11 cellular contexts compared by ENCODE assay signal in the genomic region with DNA sequence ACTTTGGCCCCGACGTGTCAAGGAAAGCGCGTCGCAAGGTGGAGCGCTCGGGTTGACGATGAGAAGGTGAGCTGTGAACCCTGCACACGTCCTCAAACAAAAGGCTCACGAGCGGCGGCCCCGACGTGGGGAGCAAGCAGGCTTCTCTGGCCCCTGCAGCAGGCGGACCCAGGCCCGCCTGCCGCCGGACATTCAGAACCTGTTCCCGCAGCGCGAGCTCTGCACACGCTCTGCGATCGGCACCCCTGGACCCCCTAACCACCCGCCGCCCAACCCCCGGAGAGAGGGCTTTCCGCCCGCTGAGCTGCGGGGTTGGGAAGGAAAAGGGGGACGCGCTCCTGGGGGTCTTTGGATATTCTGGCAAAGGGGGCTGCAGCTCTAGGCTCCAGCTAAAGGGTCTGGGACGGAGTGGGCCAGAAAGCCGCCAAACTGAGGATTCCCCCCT. TPM values are rescaled to one million over a fixed set of nuclear protein-coding genes. Genes with fewer than 3 reads are reported as not detected.
A peak's percentile ranks its signal among the peaks of the same experiment; 100 is the strongest.
DNase-seq lines count a peak whose midpoint lies in the region; ATAC-seq, FAIRE-seq and TF ChIP-seq lines count a peak whose summit lies in the region.
"Had no signal": no experiment of that assay in that cellular context is flagged by ENCODE, and none has a peak within 500 bp of the region (broad histone marks: within the 10 kb centered on the region; RNA-seq: fewer than 3 reads in every experiment).

No MANE protein-coding gene starts in this region.

- peak overlapping the region; percentile 60; the same call in 1 of the 2 replicates for H3K18ac ChIP-seq in H1 (ENCODE audit: extremely low read depth, low read length)
- H3K18ac ChIP-seq in mesendoderm (ENCODE audit: low read length), result peak overlapping the region; percentile 85

- no peaks in the 10 kb centered on the region for H3K4me1 Mint-ChIP-seq in activated CD4-positive, alpha-beta T cell treated with anti-CD3 and anti-CD28 coated beads, Interleukin-2, amount 10 ng/mL, durations not matched to agents 7 days and 5 days
- H3K4me1 Mint-ChIP-seq: memory B cell had no signal

- H3K4me3 ChIP-seq in H1 (ENCODE audit: extremely low read depth in 1 of 4, insufficient read depth in 2 of 4, low read depth in 3 of 4, low read length in 4 of 4) (peak overlapping the region; percentile 38 to 78 (median 61)), mesendoderm (ENCODE audit: low read length) (peak overlapping the region; percentile 93), urinary bladder (ENCODE audit: low read depth, low read length) (peak overlapping the region; percentile 62)

- H2BK20ac ChIP-seq in H1 (ENCODE audit: low read length), result no peak overlapping the region

- no peak overlapping the region for H3K14ac ChIP-seq in H1 (ENCODE audit: insufficient read length)

- DNase-seq in Right ventricle myocardium superior (no peak), Right ventricle myocardium inferior (ENCODE audit: missing footprints) (no peak), H1 (ENCODE audit: low read depth in 1 of 2, low spot score in 2 of 2) (peak in 1 of 2 experiments; percentile 48), mesendoderm (peak; percentile 85), NCI-H446 (lab: John Stamatoyannopoulos, UW) (no peak)
- no peak for DNase-seq in activated CD4-positive, alpha-beta T cell treated with anti-CD3 and anti-CD28 coated beads, Interleukin-2, amount 10 ng/mL, durations not matched to agents 7 days and 5 days
- DNase-seq in central memory CD4-positive, alpha-beta T cell, result no peak
- DNase-seq: BE2C had no signal

- no peak overlapping the region for H3K56ac ChIP-seq in H1 (replicated peaks; ENCODE audit: insufficient read length, low read depth, low read length)
- H3K56ac ChIP-seq in mesendoderm (ENCODE audit: low read length), result peak overlapping the region; percentile 96

- H2BK5ac ChIP-seq in H1 (ENCODE audit: low read depth, low read length), result no peak overlapping the region; the same call in 1 of the 2 replicates
- H2BK5ac ChIP-seq in mesendoderm (ENCODE audit: low read length), result peak overlapping the region; percentile 81

- H2AK5ac ChIP-seq in H1 (ENCODE audit: low read depth, low read length) (no peak overlapping the region), mesendoderm (ENCODE audit: low read length) (no peak overlapping the region)

- H3K9ac ChIP-seq in H1 (replicated peaks in 1 of 4; ENCODE audit: extremely low read depth in 1 of 4, low read depth in 3 of 4, low read length in 3 of 4) (peak overlapping the region in 3 of 4 experiments; percentile 51 to 68 (median 52); a peak in 5 of 7 replicates), mesendoderm (ENCODE audit: low read length) (peak overlapping the region; percentile 96)

- no peak for FAIRE-seq in H1 (lab: Jason Lieb, UNC)

- H3K4ac ChIP-seq in H1 (replicated peaks; ENCODE audit: insufficient read length, low read depth, low read length) (peak overlapping the region; percentile 53), mesendoderm (ENCODE audit: low read depth, low read length) (peak overlapping the region; percentile 66)

- POLR2A ChIA-PET in H1 (lab: Charles Lee; ENCODE audit: partially characterized antibody), result interaction anchor here (0.7 to 1.4 kb wide), 2 partner anchors 10 to 797 kb away, joined by 3 to 4 read pairs; no protein-coding TSS in a partner anchor
- POLR2A ChIA-PET in activated CD4-positive, alpha-beta T cell treated with anti-CD3 and anti-CD28 coated beads, Interleukin-2, amount 10 ng/mL, durations not matched to agents 7 days and 5 days (lab: Charles Lee), result no interaction called here

- peak; percentile 42 to 52; a peak in 3 of 4 replicates for TF ChIP-seq RAD21 in H1 (IDR thresholded peaks at IDR 0.05 in 1 of 2, conservative IDR thresholded peaks at IDR 0.05 in 1 of 2; ENCODE audit: low read depth in 2 of 2, low read length in 2 of 2)

- H3K9me3 Mint-ChIP-seq in activated CD4-positive, alpha-beta T cell treated with anti-CD3 and anti-CD28 coated beads, Interleukin-2, amount 10 ng/mL, durations not matched to agents 7 days and 5 days, result no peaks in the 10 kb centered on the region

- H3K4me2 ChIP-seq in H1 (ENCODE audit: insufficient read depth in 1 of 2, low read depth in 2 of 2, low read length in 2 of 2), result peak overlapping the region; percentile 85 to 93
- H3K4me2 ChIP-seq in mesendoderm (ENCODE audit: low read length), result peak overlapping the region; percentile 86

- H3K27me3 ChIP-seq in H1 (replicated peaks in 1 of 4; ENCODE audit: control insufficient read depth in 3 of 4, extremely low read depth in 1 of 4, insufficient read depth in 3 of 4, low read length in 3 of 4), result peaks cover 2 to 24% (median 20%) of the 10 kb centered on the region in 4 experiments
- H3K27me3 ChIP-seq in mesendoderm (ENCODE audit: insufficient read depth, low read length, poor library complexity), result no peaks in the 10 kb centered on the region

- H3K27me3 Mint-ChIP-seq in activated CD4-positive, alpha-beta T cell treated with anti-CD3 and anti-CD28 coated beads, Interleukin-2, amount 10 ng/mL, durations not matched to agents 7 days and 5 days, result peaks cover 47% of the 10 kb centered on the region

- no peak overlapping the region for H3K4me3 Mint-ChIP-seq in activated CD4-positive, alpha-beta T cell treated with anti-CD3 and anti-CD28 coated beads, Interleukin-2, amount 10 ng/mL, durations not matched to agents 7 days and 5 days
- H3K4me3 Mint-ChIP-seq: memory B cell had no signal

- H2BK120ac ChIP-seq in H1 (replicated peaks; ENCODE audit: low read depth, low read length) (peak overlapping the region; percentile 43), mesendoderm (ENCODE audit: low read depth, low read length) (peak overlapping the region; percentile 31)

- H3K27ac ChIP-seq in H1 (ENCODE audit: low read depth, low read length) (no peak overlapping the region), mesendoderm (ENCODE audit: low read depth, low read length) (peak overlapping the region; percentile 90), urinary bladder (ENCODE audit: low read depth) (no peak overlapping the region)

- no peaks in the 10 kb centered on the region for H4K20me1 ChIP-seq in H1 (replicated peaks in 1 of 2; ENCODE audit: control insufficient read depth in 1 of 2, insufficient read depth in 2 of 2, low read length in 2 of 2)

- H4K8ac ChIP-seq in H1 (ENCODE audit: extremely low read depth, insufficient read depth, low read length) (peak overlapping the region; percentile 93; the same call in 1 of the 2 replicates), mesendoderm (ENCODE audit: low read depth, low read length) (no peak overlapping the region)

- H3K79me1 ChIP-seq in H1 (ENCODE audit: low read depth, low read length) (no peaks in the 10 kb centered on the region), mesendoderm (ENCODE audit: low read length) (peaks cover 10% of the 10 kb centered on the region)

- TF ChIP-seq EP300 in H1 (IDR thresholded peaks at IDR 0.05; ENCODE audit: borderline replicate concordance in 1 of 2, low read depth in 2 of 2, low read length in 2 of 2), result no peak

- H3K79me2 ChIP-seq in H1 (ENCODE audit: control insufficient read depth in 1 of 2, insufficient read depth in 2 of 2, low read length in 2 of 2) (no peaks in the 10 kb centered on the region), mesendoderm (ENCODE audit: control insufficient read depth, insufficient read depth, low read length) (peaks cover 37% of the 10 kb centered on the region)

- ATAC-seq in Right ventricle myocardium superior (ENCODE audit: poor library complexity) (peak; percentile 19), Right ventricle myocardium inferior (no peak)
- ATAC-seq: Panc1 had no signal

- CTCF ChIA-PET in H1 (lab: Charles Lee; ENCODE audit: partially characterized antibody), result interaction anchor here (0.5 to 2.6 kb wide), 6 partner anchors 34 to 1354 kb away, joined by 3 to 12 read pairs (median 4); no protein-coding TSS in a partner anchor
- CTCF ChIA-PET in activated CD4-positive, alpha-beta T cell treated with anti-CD3 and anti-CD28 coated beads, Interleukin-2, amount 10 ng/mL, durations not matched to agents 7 days and 5 days (lab: Charles Lee), result no interaction called here

- H4K5ac ChIP-seq in H1 (ENCODE audit: insufficient read length, low read depth, low read length), result no peak overlapping the region
- H4K5ac ChIP-seq in mesendoderm (ENCODE audit: low read length), result no peak overlapping the region

- H2AFZ ChIP-seq in H1 (ENCODE audit: low read length), result 0 out of 2 replicates have a peak overlapping the region, but pooled peaks have one; percentile 67

- H3K36me3 ChIP-seq in H1 (ENCODE audit: control insufficient read depth in 2 of 4, insufficient read depth in 4 of 4, low read length in 3 of 4) (no peaks in the 10 kb centered on the region; a peak in 1 of 8 replicates), mesendoderm (ENCODE audit: control insufficient read depth, insufficient read depth, low read length) (peaks cover 7% of the 10 kb centered on the region), urinary bladder (ENCODE audit: insufficient read depth) (no peaks in the 10 kb centered on the region)
- H3K36me3 ChIP-seq: BE2C had no signal

- TF ChIP-seq CTCF in H1 (IDR thresholded peaks at IDR 0.05; ENCODE audit: control extremely low read depth in 1 of 3, insufficient read depth in 1 of 3, low read depth in 1 of 3, low read length in 3 of 3), result peak in 1 of 3 experiments; percentile 35; a peak in 1 of 4 replicates

- WGBS in H1 (ENCODE audit: extremely low coverage in 1 of 2, insufficient coverage in 1 of 2, insufficient read length in 1 of 2, insufficient replicate concordance in 2 of 2, low coverage in 1 of 2, low lambda C conversion rate in 2 of 2, missing lambda C conversion rate in 1 of 2), 2 experiments, result 1% methylated on average over 25 of the region's 34 CpGs; no CpG with 5 or more reads in 1 of the 2 experiments
- no CpG with 5 or more reads among the region's 34 CpGs for WGBS in mesendoderm (ENCODE audit: extremely low coverage, insufficient coverage, low lambda C conversion rate)
- 7% methylated on average over 34 of the region's 34 CpGs for WGBS in urinary bladder

- 0 out of 2 replicates have a peak overlapping the region, but pooled peaks have one; percentile 2 for H2BK12ac ChIP-seq in H1 (ENCODE audit: low read depth, low read length)

- intact Hi-C loops in Right ventricle myocardium superior (cut with DNase I), result no loop called here
- intact Hi-C loops in Right ventricle myocardium inferior (cut with DNase I), result loop anchor here (10.0 kb wide), 1 partner anchor 138 kb away; no protein-coding TSS in a partner anchor

- no peak overlapping the region for H3K27ac Mint-ChIP-seq in activated CD4-positive, alpha-beta T cell treated with anti-CD3 and anti-CD28 coated beads, Interleukin-2, amount 10 ng/mL, durations not matched to agents 7 days and 5 days
- H3K27ac Mint-ChIP-seq: memory B cell had no signal

- peaks cover 23% of the 10 kb centered on the region; the same call in 1 of the 2 replicates for H3K23me2 ChIP-seq in H1 (ENCODE audit: low read depth, low read length)

- H2BK15ac ChIP-seq in H1 (ENCODE audit: low read length) (no peak overlapping the region), mesendoderm (replicated peaks; ENCODE audit: low read depth) (no peak overlapping the region)

- TF ChIP-seq POLR2A in H1 (IDR thresholded peaks at IDR 0.05; ENCODE audit: control extremely low read depth in 1 of 2, low read depth in 2 of 2, low read length in 2 of 2), result no peak

- H3K4me1 ChIP-seq in H1 (replicated peaks in 1 of 4; ENCODE audit: control insufficient read depth in 3 of 4, insufficient read depth in 4 of 4, low read length in 3 of 4), result peaks cover 0 to 4% (median 2%) of the 10 kb centered on the region in 4 experiments; a peak in 3 of 7 replicates
- H3K4me1 ChIP-seq in mesendoderm (ENCODE audit: control insufficient read depth, low read depth, low read length), result peaks cover 2% of the 10 kb centered on the region
- no peaks in the 10 kb centered on the region for H3K4me1 ChIP-seq in urinary bladder (ENCODE audit: insufficient read depth)
- H3K4me1 ChIP-seq: BE2C had no signal

- H3K9me3 ChIP-seq in H1 (ENCODE audit: insufficient read depth in 2 of 2, low read depth in 1 of 2, low read length in 1 of 2), result no peaks in the 10 kb centered on the region
- H3K9me3 ChIP-seq: BE2C had no signal

- no peak overlapping the region for H4K91ac ChIP-seq in H1 (replicated peaks; ENCODE audit: insufficient read length, low read length)

- no peak overlapping the region for H3K23ac ChIP-seq in H1 (ENCODE audit: insufficient read length)
- H3K23ac ChIP-seq in mesendoderm (ENCODE audit: low read length), result peak overlapping the region; percentile 95

- no peaks in the 10 kb centered on the region for H3K36me3 Mint-ChIP-seq in activated CD4-positive, alpha-beta T cell treated with anti-CD3 and anti-CD28 coated beads, Interleukin-2, amount 10 ng/mL, durations not matched to agents 7 days and 5 days (ENCODE audit: low read depth)
- H3K36me3 Mint-ChIP-seq: memory B cell had no signal

RNA-seq across cellular contexts. Expression of a gene that starts 1.2 kb away (rescaled TPM):
- 23.5 TPM for total RNA-seq in Right ventricle myocardium superior
- 23.8 TPM for total RNA-seq in Right ventricle myocardium inferior
- total RNA-seq in H1 (2021; fragmentation: NEBNext Ultra II Directional; extraction: Animal tissue kit (Norgen Biotek cat#: 25700)), result 15.9 and 16.3 TPM in 2 replicates
- polyA plus RNA-seq in H1 (2011; rRNA removed), result 9.0 and 14.1 TPM in 2 replicates
- 7.9 TPM for polyA plus RNA-seq in H1 (2011; cell fraction: cytosol; rRNA removed)
- 19.1 TPM for polyA plus RNA-seq in H1 (2011; cell fraction: nucleus; rRNA removed)
- polyA plus RNA-seq in H1 (2012, experiment 1 of 2), result 21.5 to 27.3 TPM (median 24.7 TPM) in 4 replicates
- 1.0 TPM for polyA plus RNA-seq in H1 (2012, experiment 2 of 2)
- 13.4 TPM for polyA plus RNA-seq in H1 (2013, experiment 1 of 2)
- 9.3 TPM for polyA plus RNA-seq in H1 (2013, experiment 2 of 2)
- 56.3 and 129 TPM in 2 replicates for polyA minus RNA-seq in H1 (2011; rRNA and poly(A)+ RNA removed)
- 16.8 TPM for polyA minus RNA-seq in H1 (2011; cell fraction: cytosol; rRNA and poly(A)+ RNA removed)
- polyA minus RNA-seq in H1 (2011; cell fraction: nucleus; rRNA and poly(A)+ RNA removed), result 50.3 TPM
- 11.6 TPM for polyA plus RNA-seq in mesendoderm (2013, experiment 1 of 2)
- polyA plus RNA-seq in mesendoderm (2013, experiment 2 of 2), result 10.1 TPM
- 138 TPM for total RNA-seq in urinary bladder
- 0.62 TPM for polyA plus RNA-seq in urinary bladder
- not detected for total RNA-seq in activated CD4-positive, alpha-beta T cell treated with anti-CD3 and anti-CD28 coated beads, Interleukin-2, amount 10 ng/mL, durations not matched to agents 7 days and 5 days

Comparison
In these comparisons a context has a peak if more than half of its experiments do, and no peak if none do; other contexts are left out.
1. RNA of a gene that starts 1.2 kb away (total RNA-seq): 138 TPM in urinary bladder (single experiment), 23.8 TPM in Right ventricle myocardium inferior (single experiment), 23.5 TPM in Right ventricle myocardium superior (single experiment) and 15.9 to 16.3 TPM in H1; not detected in activated CD4-positive, alpha-beta T cell treated with anti-CD3 and anti-CD28 coated beads, Interleukin-2, amount 10 ng/mL, durations not matched to agents 7 days and 5 days; every median in the first group is over 10 times any median in the second.
2. Peak in every context shown above with its lines, with median percentiles within 50 percentile points of each other: H3K4me3 ChIP-seq.